23 cellular contexts compared by ENCODE assay signal in the genomic region with DNA sequence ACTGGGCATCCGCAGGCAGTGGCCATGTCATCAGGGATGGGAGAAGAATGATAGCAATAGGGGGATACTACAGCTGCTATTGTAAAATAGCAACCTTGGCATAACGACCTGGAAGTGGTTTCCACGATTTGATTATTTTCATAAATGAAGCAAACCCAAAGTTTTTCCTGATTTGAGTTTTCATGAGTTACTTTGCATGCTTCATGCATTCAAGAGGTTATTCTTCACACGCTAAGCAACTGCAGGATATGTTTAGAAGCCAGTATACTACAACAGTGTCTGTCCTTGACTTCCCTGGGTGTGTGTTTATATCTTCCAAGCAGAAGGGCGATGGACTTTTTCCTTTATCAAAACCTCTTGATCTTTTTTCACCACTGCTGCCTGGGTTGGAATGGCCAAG.
"Had no signal": no experiment of that assay in that cellular context is flagged by ENCODE, and none has a peak within 500 bp of the region (broad histone marks: within the 10 kb centered on the region; RNA-seq: fewer than 3 reads in every experiment).

No MANE protein-coding gene starts in this region.

- ATAC-seq: HepG2 had no signal

- H3K27ac ChIP-seq: SJSA1, SK-N-MC had no signal

- FAIRE-seq: HepG2, RCC 7860 had no signal

- H3K9me3 ChIP-seq: MG63, SJSA1 had no signal

- DNase-seq: IMR-90, Karpas-422, KG1, MG63, NCI-H1092, NCI-H1105 treated with DMSO at 0.1 percent for 48 hours, NCI-H1417 treated with DMSO at 0.1 percent for 48 hours, NCI-H146, NCI-H1694 treated with DMSO at 0.1 percent for 48 hours, NCI-H1930, NCI-H2081, NCI-H2107, NCI-H2227 treated with DMSO at 0.1 percent for 48 hours, NCI-H524, NCI-H526 treated with DMSO at 0.1 percent for 48 hours, NCI-H774, Right ventricle myocardium superior, RPMI8226, SIG-M5 had no signal

- H3K36me3 ChIP-seq: MG63, SJSA1 had no signal

- H3K4me3 ChIP-seq: MG63, SJSA1, SK-N-MC had no signal

- H3K27me3 ChIP-seq: MG63, SJSA1 had no signal
